ENCODE assay signal across 23 cellular contexts in genomic region chr2:9570182-9571060, GRCh38. TPM values are rescaled to one million over a fixed set of nuclear protein-coding genes. Genes with fewer than 3 reads are reported as not detected.
A peak's percentile ranks its signal among the peaks of the same experiment; 100 is the strongest.
DNase-seq lines count a peak whose midpoint lies in the region; ATAC-seq and TF ChIP-seq lines count a peak whose summit lies in the region.
"Had no signal": no experiment of that assay in that cellular context is flagged by ENCODE, and none has a peak within 500 bp of the region (broad histone marks: within the 10 kb centered on the region; RNA-seq: fewer than 3 reads in every experiment).

No MANE protein-coding gene starts in this region.

- intact Hi-C loops in PC-3 (cut with micrococcal nuclease): no loop called here

- H4K20me1 ChIP-seq in PC-3 (ENCODE audit: low read length): no peaks in the 10 kb centered on the region

- H3K36me3 ChIP-seq in PC-3 (ENCODE audit: low read depth, low read length): no peaks in the 10 kb centered on the region
- no peaks in the 10 kb centered on the region for H3K36me3 ChIP-seq in mesodermal cell (ENCODE audit: control insufficient read depth, insufficient read depth, low read length)
- H3K36me3 ChIP-seq: esophagus squamous epithelium, heart right ventricle, SJCRH30 had no signal

- ATAC-seq in PC-3 (peak; percentile 51; the same call in 1 of the 2 replicates), GM19467 (IDR thresholded peaks at IDR 0.05; ENCODE audit: unreplicated experiment) (no peak)
- ATAC-seq: heart right ventricle, WTC11 had no signal

- H3K4me3 ChIP-seq in PC-3 (ENCODE audit: low read length) (no peak overlapping the region), choroid plexus epithelial cell (ENCODE audit: low read depth, low read length) (no peak overlapping the region), mesodermal cell (ENCODE audit: extremely low read depth, insufficient read depth, low read length, poor library complexity, severe bottlenecking) (no peak overlapping the region)
- H3K4me3 ChIP-seq: esophagus squamous epithelium, heart right ventricle, SJCRH30 had no signal

- TF ChIP-seq CTCF in GM13976 (IDR thresholded peaks at IDR 0.05; ENCODE audit: borderline replicate concordance, control extremely low read depth, extremely low read depth, insufficient read depth, missing control alignments): peak; percentile 16
- TF ChIP-seq CTCF in PC-3 (conservative IDR thresholded peaks at IDR 0.05; ENCODE audit: low read depth, low read length): no peak; the same call in 1 of the 2 replicates
- peak; percentile 58 for TF ChIP-seq CTCF in choroid plexus epithelial cell (conservative IDR thresholded peaks at IDR 0.05; ENCODE audit: low read depth, low read length)

- no peaks in the 10 kb centered on the region for H3F3A ChIP-seq in PC-3 (ENCODE audit: low read length, unreplicated experiment)

- CTCF ChIA-PET in PC-3 (lab: Charles Lee): no interaction called here

- WGBS in mesodermal cell (ENCODE audit: insufficient coverage in 2 of 2), 2 experiments: 89 to 90% methylated on average over 1 to 2 of the region's 4 CpGs

- no peaks in the 10 kb centered on the region for H3K9me3 ChIP-seq in PC-3 (ENCODE audit: low read length)
- H3K9me3 ChIP-seq in mesodermal cell (ENCODE audit: control insufficient read depth, low read length): no peaks in the 10 kb centered on the region
- H3K9me3 ChIP-seq: Caco-2, esophagus squamous epithelium, heart right ventricle, SJCRH30 had no signal

- in situ Hi-C loops in GM13976 (cut with MboI; ENCODE audit: low sequenced_read_pairs, unreplicated experiment): no loop called here

- no peak overlapping the region for H2AFZ ChIP-seq in PC-3 (ENCODE audit: low read length)

- DNase-seq in GM13976 (ENCODE audit: low spot score) (no peak), PC-3 (no peak), choroid plexus epithelial cell (ENCODE audit: low read depth) (peak; percentile 70), DMS79 (lab: John Stamatoyannopoulos, UW) (no peak)
- no peak for DNase-seq in activated CD4-positive, alpha-beta T cell treated with anti-CD3 and anti-CD28 coated beads, Interleukin-2, amount 50 U/mL, for 4 hours
- no peak for DNase-seq in stimulated activated CD8-positive, alpha-beta memory T cell treated with anti-CD3 and anti-CD28 coated beads, Interleukin-4, amount 100 ng/mL, for 48 hours
- DNase-seq: activated CD4-positive, alpha-beta T cell treated with anti-CD3 and anti-CD28 coated beads, Interleukin-2, amount 50 U/mL, for 48 hours; activated naive CD4-positive, alpha-beta T cell; activated T-cell treated with anti-CD3 and anti-CD28 coated beads for 4 hours; anterior cingulate cortex; Caco-2; effector memory CD4-positive, alpha-beta T cell; esophagus squamous epithelium; heart right ventricle; MM.1S; NCI-H1694 treated with DMSO at 0.1 percent for 48 hours; NCI-H748 treated with DMSO at 0.1 percent for 48 hours; retina; SJCRH30; stimulated activated CD4-positive, alpha-beta T cell treated with anti-CD3 and anti-CD28 coated beads, Interleukin-12 subunit alpha, Interleukin-12 subunit beta, amount 100 ng/mL, for 4 hours had no signal

- H3K27me3 ChIP-seq in PC-3 (ENCODE audit: low read length): no peaks in the 10 kb centered on the region
- H3K27me3 ChIP-seq: esophagus squamous epithelium, heart right ventricle, SJCRH30 had no signal

- H3K9ac ChIP-seq in PC-3 (ENCODE audit: low read length): no peak overlapping the region

- no TSS peak for BruUV-seq in PC-3 (replicated peaks; lab: Mats Ljungman, UMichigan)

- peaks cover 6% of the 10 kb centered on the region for H3K4me1 ChIP-seq in PC-3 (ENCODE audit: insufficient read depth, low read length)
- peaks cover 3% of the 10 kb centered on the region for H3K4me1 ChIP-seq in mesodermal cell (ENCODE audit: control insufficient read depth, insufficient read depth, low read length, poor library complexity, severe bottlenecking)
- H3K4me1 ChIP-seq: Caco-2, SJCRH30 had no signal

- H3K27ac ChIP-seq in PC-3 (ENCODE audit: low read length) (no peak overlapping the region), mesodermal cell (ENCODE audit: low read depth, low read length, severe bottlenecking) (peak overlapping the region; percentile 29)
- H3K27ac ChIP-seq: esophagus squamous epithelium, SJCRH30 had no signal

- H3K4me2 ChIP-seq in PC-3 (ENCODE audit: low read length): no peak overlapping the region

- POLR2A ChIA-PET in PC-3 (lab: Charles Lee; ENCODE audit: unreplicated experiment): no interaction called here

- H3K9me2 ChIP-seq in PC-3 (replicated peaks; ENCODE audit: low read length): no peaks in the 10 kb centered on the region

- H3K79me2 ChIP-seq in PC-3 (ENCODE audit: low read length): no peaks in the 10 kb centered on the region

RNA-seq across cellular contexts. Expression of gene ADAM17, which starts 14.8 kb away (rescaled TPM):
- total RNA-seq in PC-3 (2014; rRNA removed): 23.0 and 34.3 TPM in 2 replicates
- polyA plus RNA-seq in mesodermal cell (2013, experiment 1 of 2): 43.8 TPM
- 48.0 TPM for polyA plus RNA-seq in mesodermal cell (2013, experiment 2 of 2)
